Comparison of ENCODE assay signal across 10 cellular contexts in genomic region chr4:45662996-45663395, GRCh38.
DNase-seq lines count a peak whose midpoint lies in the region; ATAC-seq and TF ChIP-seq lines count a peak whose summit lies in the region.
"Had no signal": no experiment of that assay in that cellular context is flagged by ENCODE, and none has a peak within 500 bp of the region (broad histone marks: within the 10 kb centered on the region; RNA-seq: fewer than 3 reads in every experiment).

No MANE protein-coding gene starts in this region.

- H3K27me3 ChIP-seq in RWPE2 (ENCODE audit: insufficient read depth, poor library complexity, severe bottlenecking): no peaks in the 10 kb centered on the region

- peak; percentile 58 for DNase-seq in RWPE2 (ENCODE audit: low spot score)
- DNase-seq in globus pallidus (ENCODE audit: low spot score): peak; percentile 3
- peak; percentile 19 for DNase-seq in putamen (ENCODE audit: low spot score)
- no peak for DNase-seq in NCI-H345 treated with DMSO at 0.1 percent for 48 hours (lab: John Stamatoyannopoulos, UW; ENCODE audit: unreplicated experiment)
- no peak for DNase-seq in SK-N-DZ (ENCODE audit: low spot score)
- DNase-seq: activated gamma-delta T cell had no signal

- H3K36me3 ChIP-seq in RWPE2 (ENCODE audit: low read depth): no peaks in the 10 kb centered on the region

- no peaks in the 10 kb centered on the region for H3K9me3 ChIP-seq in RWPE2 (ENCODE audit: severe bottlenecking)

- no peak for TF ChIP-seq CTCF in RWPE2 (IDR thresholded peaks at IDR 0.05; ENCODE audit: poor library complexity, severe bottlenecking)

- no peak overlapping the region for H3K27ac ChIP-seq in RWPE2 (ENCODE audit: poor library complexity, severe bottlenecking)

- H3K4me1 ChIP-seq in RWPE2 (ENCODE audit: insufficient read depth, poor library complexity, severe bottlenecking): no peaks in the 10 kb centered on the region

- ATAC-seq in RWPE2 (ENCODE audit: low read depth): peak; percentile 98
- ATAC-seq in GM19467 (IDR thresholded peaks at IDR 0.05; ENCODE audit: unreplicated experiment): no peak
- ATAC-seq in GM21367 (IDR thresholded peaks at IDR 0.05; ENCODE audit: unreplicated experiment): no peak
- ATAC-seq: esophagus mucosa had no signal

- 0 out of 2 replicates have a peak, but pooled peaks have one; percentile 27 for TF ChIP-seq EP300 in Ishikawa (IDR thresholded peaks at IDR 0.05; ENCODE audit: borderline replicate concordance)

- no peak for TF ChIP-seq RAD21 in Ishikawa (IDR thresholded peaks at IDR 0.05; ENCODE audit: low read depth)

- H3K4me3 ChIP-seq in RWPE2 (ENCODE audit: severe bottlenecking): no peak overlapping the region

TF ChIP-seq in Ishikawa, 13 proteins besides CTCF, POLR2A, EP300 and RAD21:
- TF ChIP-seq FOXM1 (IDR thresholded peaks at IDR 0.05; ENCODE audit: borderline replicate concordance, low read depth) (no peak), EGR1 (IDR thresholded peaks at IDR 0.05) (no peak), CREB1 (IDR thresholded peaks at IDR 0.05; ENCODE audit: low read depth) (no peak), REST (IDR thresholded peaks at IDR 0.05; ENCODE audit: low read depth) (no peak), NFIC (IDR thresholded peaks at IDR 0.05) (peak; percentile 96), USF1 (IDR thresholded peaks at IDR 0.05) (no peak), TCF12 (IDR thresholded peaks at IDR 0.05; ENCODE audit: low read depth) (0 out of 2 replicates have a peak, but pooled peaks have one; percentile 17), CEBPB (IDR thresholded peaks at IDR 0.05) (no peak), TEAD4 (IDR thresholded peaks at IDR 0.05) (peak; percentile 87), YY1 (IDR thresholded peaks at IDR 0.05; ENCODE audit: low read depth) (no peak), TAF1 (IDR thresholded peaks at IDR 0.05; ENCODE audit: low read depth) (no peak), ZBTB7A (IDR thresholded peaks at IDR 0.05; ENCODE audit: low read depth) (no peak)
- TF ChIP-seq, protein P1, sequence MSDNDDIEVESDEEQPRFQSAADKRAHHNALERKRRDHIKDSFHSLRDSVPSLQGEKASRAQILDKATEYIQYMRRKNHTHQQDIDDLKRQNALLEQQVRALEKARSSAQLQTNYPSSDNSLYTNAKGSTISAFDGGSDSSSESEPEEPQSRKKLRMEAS (IDR thresholded peaks at IDR 0.05): no peak

Comparison
In these comparisons a context has a peak if more than half of its experiments do, and no peak if none do; other contexts are left out.
1. DNase-seq: peak in RWPE2 (single experiment), globus pallidus (single experiment) and putamen (single experiment); none in NCI-H345 treated with DMSO at 0.1 percent for 48 hours (single experiment) and SK-N-DZ (single experiment).